13 cellular contexts compared by ENCODE assay signal in genomic region chr20:50296450-50297375, GRCh38.
DNase-seq lines count a peak whose midpoint lies in the region; ATAC-seq and TF ChIP-seq lines count a peak whose summit lies in the region.
"Had no signal": no experiment of that assay in that cellular context is flagged by ENCODE, and none has a peak within 500 bp of the region (broad histone marks: within the 10 kb centered on the region; RNA-seq: fewer than 3 reads in every experiment).

No MANE protein-coding gene starts in this region.

- no peak overlapping the region for H3K9ac ChIP-seq in endodermal cell (ENCODE audit: extremely low read depth, low read length, poor library complexity, severe bottlenecking)

- CTCF ChIA-PET in WTC11 (lab: Charles Lee), result interaction anchor here (0.6 to 1.8 kb wide), 6 partner anchors 12 to 118 kb away, joined by 3 to 6 read pairs (median 6); partner anchors contain the start of gene CEBPB

- H3K4me1 ChIP-seq in endodermal cell (ENCODE audit: control insufficient read depth, insufficient read depth, low read length), result no peaks in the 10 kb centered on the region

- peak overlapping the region; percentile 22 for H3K27ac Mint-ChIP-seq in endodermal cell
- H3K27ac Mint-ChIP-seq in nephron, result peak overlapping the region in 2 of 3 experiments; percentile 26 to 35
- no peak overlapping the region; the same call in 1 of the 2 replicates for H3K27ac Mint-ChIP-seq in WTC11
- H3K27ac Mint-ChIP-seq: activated naive CD4-positive, alpha-beta T cell treated with anti-CD3 and anti-CD28 coated beads, Interleukin-2, amount 10 ng/mL, durations not matched to agents 7 days and 5 days; CD8-positive, alpha-beta T cell had no signal

- no peak overlapping the region for H3K27ac ChIP-seq in endodermal cell (ENCODE audit: low read depth, low read length)

- H3K36me3 Mint-ChIP-seq in endodermal cell (ENCODE audit: low read depth) (no peaks in the 10 kb centered on the region), nephron (ENCODE audit: low read depth) (no peaks in the 10 kb centered on the region), WTC11 (no peaks in the 10 kb centered on the region)
- H3K36me3 Mint-ChIP-seq: activated naive CD4-positive, alpha-beta T cell treated with anti-CD3 and anti-CD28 coated beads, Interleukin-2, amount 10 ng/mL, durations not matched to agents 7 days and 5 days; CD8-positive, alpha-beta T cell had no signal

- H3K9me3 ChIP-seq in endodermal cell (ENCODE audit: control insufficient read depth, low read length), result no peaks in the 10 kb centered on the region
- no peaks in the 10 kb centered on the region for H3K9me3 ChIP-seq in MG63

- WGBS in endodermal cell (ENCODE audit: insufficient coverage in 1 of 2, insufficient read length in 1 of 2), 2 experiments, result 84 to 88% methylated on average over 12 to 18 of the region's 18 CpGs

- DNase-seq in Right ventricle myocardium inferior (ENCODE audit: missing footprints) (no peak), cardiac septum (ENCODE audit: low spot score) (no peak), endodermal cell (no peak), MG63 (no peak), WTC11 (ENCODE audit: low spot score) (no peak)
- DNase-seq in stimulated activated CD8-positive, alpha-beta memory T cell treated with anti-CD3 and anti-CD28 coated beads, Interleukin-4, amount 100 ng/mL, for 48 hours, result no peak
- DNase-seq: activated CD4-positive, alpha-beta T cell treated with anti-CD3 and anti-CD28 coated beads for 1 hour; CD8-positive, alpha-beta T cell; stimulated activated CD4-positive, alpha-beta T cell treated with anti-CD3 and anti-CD28 coated beads, Interleukin-2, amount 100 ng/mL, for 24 hours had no signal

- H3K9me3 Mint-ChIP-seq in endodermal cell (no peaks in the 10 kb centered on the region), nephron (no peaks in the 10 kb centered on the region), WTC11 (no peaks in the 10 kb centered on the region)
- H3K9me3 Mint-ChIP-seq: activated naive CD4-positive, alpha-beta T cell treated with anti-CD3 and anti-CD28 coated beads, Interleukin-2, amount 10 ng/mL, durations not matched to agents 7 days and 5 days; CD8-positive, alpha-beta T cell had no signal

- intact Hi-C loops in Right ventricle myocardium inferior (cut with DNase I) (no loop called here), cardiac septum (cut with DNase I) (no loop called here)

- no peaks in the 10 kb centered on the region for H3K36me3 ChIP-seq in endodermal cell (ENCODE audit: control insufficient read depth, insufficient read depth, low read length)
- H3K36me3 ChIP-seq in MG63, result no peaks in the 10 kb centered on the region

- peak; percentile 49 for ATAC-seq in Right ventricle myocardium inferior
- ATAC-seq in WTC11, result no peak
- ATAC-seq in HG02759 (IDR thresholded peaks at IDR 0.05; ENCODE audit: unreplicated experiment), result no peak
- ATAC-seq: CD8-positive, alpha-beta T cell had no signal

- H3K27me3 ChIP-seq in endodermal cell (ENCODE audit: control insufficient read depth, insufficient read depth, low read length, poor library complexity, severe bottlenecking) (no peaks in the 10 kb centered on the region), MG63 (no peaks in the 10 kb centered on the region)

- POLR2A ChIA-PET in WTC11 (lab: Charles Lee), result no interaction called here

- H3K4me1 Mint-ChIP-seq in endodermal cell (no peaks in the 10 kb centered on the region), nephron (peaks cover 12% of the 10 kb centered on the region), WTC11 (peaks cover 7% of the 10 kb centered on the region)

- TF ChIP-seq CTCF in endodermal cell (conservative IDR thresholded peaks at IDR 0.05) (no peak), nephron (IDR thresholded peaks at IDR 0.05; ENCODE audit: unreplicated experiment in 3 of 3) (no peak), WTC11 (IDR thresholded peaks at IDR 0.05) (no peak)

- H3K4me3 ChIP-seq in endodermal cell (ENCODE audit: low read length), result no peak overlapping the region
- no peak overlapping the region for H3K4me3 ChIP-seq in MG63
- H3K4me3 ChIP-seq: GM12878 had no signal

- H3K27me3 Mint-ChIP-seq in endodermal cell (ENCODE audit: insufficient read depth) (peaks cover 2% of the 10 kb centered on the region), nephron (ENCODE audit: low read depth) (peaks cover 22% of the 10 kb centered on the region), WTC11 (ENCODE audit: low read depth) (no peaks in the 10 kb centered on the region)

- no peak overlapping the region for H3K4me3 Mint-ChIP-seq in endodermal cell
- H3K4me3 Mint-ChIP-seq in nephron, result no peak overlapping the region
- no peak overlapping the region for H3K4me3 Mint-ChIP-seq in WTC11
- H3K4me3 Mint-ChIP-seq: activated naive CD4-positive, alpha-beta T cell treated with anti-CD3 and anti-CD28 coated beads, Interleukin-2, amount 10 ng/mL, durations not matched to agents 7 days and 5 days; CD8-positive, alpha-beta T cell had no signal

TF ChIP-seq in WTC11, 78 proteins besides CTCF, POLR2A, EP300 and RAD21 (continues in another document):
- TF ChIP-seq USF2 (CRISPR knock-in tag; IDR thresholded peaks at IDR 0.05), result no peak
- TF ChIP-seq ZBTB21 (CRISPR knock-in tag; IDR thresholded peaks at IDR 0.05; ENCODE audit: borderline replicate concordance), result no peak
- no peak for TF ChIP-seq CDX4 (CRISPR knock-in tag; IDR thresholded peaks at IDR 0.05; ENCODE audit: borderline replicate concordance)
- TF ChIP-seq RELA (CRISPR knock-in tag; IDR thresholded peaks at IDR 0.05; ENCODE audit: borderline replicate concordance), result no peak
- no peak for TF ChIP-seq SMAD3 (CRISPR knock-in tag; IDR thresholded peaks at IDR 0.05; ENCODE audit: borderline replicate concordance)
- no peak for TF ChIP-seq CREM (CRISPR knock-in tag; IDR thresholded peaks at IDR 0.05)
- no peak for TF ChIP-seq FOXJ3 (CRISPR knock-in tag; IDR thresholded peaks at IDR 0.05; ENCODE audit: borderline replicate concordance)
- no peak for TF ChIP-seq ZNF219 (CRISPR knock-in tag; IDR thresholded peaks at IDR 0.05; ENCODE audit: borderline replicate concordance)
- no peak for TF ChIP-seq ZSCAN18 (CRISPR knock-in tag; IDR thresholded peaks at IDR 0.05)
- TF ChIP-seq ATF6 (CRISPR knock-in tag; IDR thresholded peaks at IDR 0.05), result no peak
